25 cellular contexts compared by ENCODE assay signal in the genomic region with DNA sequence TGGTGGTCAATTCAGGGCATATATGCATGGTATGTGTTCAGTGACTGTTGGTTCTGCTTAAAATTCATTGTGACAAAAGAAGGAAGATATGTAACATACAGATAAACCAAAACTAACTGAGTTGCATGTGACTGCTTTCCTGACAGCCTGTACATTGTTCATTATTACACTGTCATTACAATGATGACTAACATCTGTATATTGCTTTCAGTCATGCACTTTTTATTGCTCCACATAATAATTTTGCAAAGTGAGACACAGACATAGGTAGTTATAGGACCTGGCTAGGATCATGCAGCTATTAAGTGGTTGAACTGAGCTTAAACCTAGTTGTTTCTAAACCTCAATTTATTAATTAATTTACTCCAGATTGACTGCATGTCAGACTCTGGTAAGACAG.
"Had no signal": no experiment of that assay in that cellular context is flagged by ENCODE, and none has a peak within 500 bp of the region (broad histone marks: within the 10 kb centered on the region; RNA-seq: fewer than 3 reads in every experiment).

No MANE protein-coding gene starts in this region.

- H3K4me3 Mint-ChIP-seq: naive B cell; nephron; stimulated activated effector memory CD8-positive, alpha-beta T cell treated with anti-CD3 and anti-CD28 coated beads, Interleukin-12 subunit alpha, Interleukin-12 subunit beta, amount 100 ng/mL, for 72 hours had no signal

- H3K4me3 ChIP-seq: dorsolateral prefrontal cortex, esophagus muscularis mucosa, left ventricle myocardium inferior, lower lobe of right lung, psoas muscle, right lobe of liver, suprapubic skin, thyroid gland, upper lobe of left lung, uterus had no signal

- H3K36me3 Mint-ChIP-seq: naive B cell; stimulated activated effector memory CD8-positive, alpha-beta T cell treated with anti-CD3 and anti-CD28 coated beads, Interleukin-12 subunit alpha, Interleukin-12 subunit beta, amount 100 ng/mL, for 72 hours had no signal

- H3K4me1 ChIP-seq: esophagus muscularis mucosa, lower lobe of right lung, psoas muscle, suprapubic skin, thyroid gland, upper lobe of left lung, uterus had no signal

- H3K27ac Mint-ChIP-seq: naive B cell; nephron; stimulated activated effector memory CD8-positive, alpha-beta T cell treated with anti-CD3 and anti-CD28 coated beads, Interleukin-12 subunit alpha, Interleukin-12 subunit beta, amount 100 ng/mL, for 72 hours had no signal

- H3K27ac ChIP-seq: dorsolateral prefrontal cortex, epithelial cell of prostate, esophagus muscularis mucosa, left ventricle myocardium inferior, lower lobe of right lung, psoas muscle, right lobe of liver, suprapubic skin, thyroid gland, upper lobe of left lung, uterus had no signal

- H3K27me3 ChIP-seq: dorsolateral prefrontal cortex, esophagus muscularis mucosa, right lobe of liver, suprapubic skin, thyroid gland, upper lobe of left lung, uterus had no signal

- DNase-seq: cortex of kidney; dorsolateral prefrontal cortex; effector CD8-positive, alpha-beta T cell; foreskin fibroblast; kidney; left cardiac atrium; left ventricle myocardium inferior; lower lobe of right lung; mesenchymal stem cell; midbrain; naive B cell; psoas muscle; retina; right lobe of liver; stimulated activated CD4-positive, alpha-beta T cell treated with anti-CD3 and anti-CD28 coated beads, Interleukin-4, amount 100 ng/mL, for 1 hour; stimulated activated CD8-positive, alpha-beta memory T cell treated with anti-CD3 and anti-CD28 coated beads, Interleukin-4, amount 100 ng/mL, for 48 hours; stimulated activated naive CD8-positive, alpha-beta T cell treated with anti-CD3 and anti-CD28 coated beads, Interleukin-15, Interleukin-2, amounts not matched to agents 100 U/mL and 50 U/mL, for 24 hours; thyroid gland; upper lobe of left lung; uterus had no signal

- H3K9me3 Mint-ChIP-seq: nephron had no signal

- ATAC-seq: left cardiac atrium; lower lobe of right lung; psoas muscle; right lobe of liver; stimulated activated effector memory CD8-positive, alpha-beta T cell treated with anti-CD3 and anti-CD28 coated beads, Interleukin-12 subunit alpha, Interleukin-12 subunit beta, amount 100 ng/mL, for 72 hours; stimulated activated naive CD8-positive, alpha-beta T cell treated with anti-CD3 and anti-CD28 coated beads, Interleukin-15, Interleukin-2, amounts not matched to agents 100 U/mL and 50 U/mL, for 24 hours had no signal

- H3K27me3 Mint-ChIP-seq: naive B cell had no signal

- H3K9me3 ChIP-seq: esophagus muscularis mucosa, left ventricle myocardium inferior, lower lobe of right lung, psoas muscle, right lobe of liver, suprapubic skin, thyroid gland, upper lobe of left lung, uterus had no signal

- H3K4me1 Mint-ChIP-seq: naive B cell; stimulated activated effector memory CD8-positive, alpha-beta T cell treated with anti-CD3 and anti-CD28 coated beads, Interleukin-12 subunit alpha, Interleukin-12 subunit beta, amount 100 ng/mL, for 72 hours had no signal

- H3K36me3 ChIP-seq: esophagus muscularis mucosa, left ventricle myocardium inferior, lower lobe of right lung, right lobe of liver, suprapubic skin, thyroid gland, upper lobe of left lung, uterus had no signal
